ENCODE assay signal across 26 cellular contexts in the genomic region with DNA sequence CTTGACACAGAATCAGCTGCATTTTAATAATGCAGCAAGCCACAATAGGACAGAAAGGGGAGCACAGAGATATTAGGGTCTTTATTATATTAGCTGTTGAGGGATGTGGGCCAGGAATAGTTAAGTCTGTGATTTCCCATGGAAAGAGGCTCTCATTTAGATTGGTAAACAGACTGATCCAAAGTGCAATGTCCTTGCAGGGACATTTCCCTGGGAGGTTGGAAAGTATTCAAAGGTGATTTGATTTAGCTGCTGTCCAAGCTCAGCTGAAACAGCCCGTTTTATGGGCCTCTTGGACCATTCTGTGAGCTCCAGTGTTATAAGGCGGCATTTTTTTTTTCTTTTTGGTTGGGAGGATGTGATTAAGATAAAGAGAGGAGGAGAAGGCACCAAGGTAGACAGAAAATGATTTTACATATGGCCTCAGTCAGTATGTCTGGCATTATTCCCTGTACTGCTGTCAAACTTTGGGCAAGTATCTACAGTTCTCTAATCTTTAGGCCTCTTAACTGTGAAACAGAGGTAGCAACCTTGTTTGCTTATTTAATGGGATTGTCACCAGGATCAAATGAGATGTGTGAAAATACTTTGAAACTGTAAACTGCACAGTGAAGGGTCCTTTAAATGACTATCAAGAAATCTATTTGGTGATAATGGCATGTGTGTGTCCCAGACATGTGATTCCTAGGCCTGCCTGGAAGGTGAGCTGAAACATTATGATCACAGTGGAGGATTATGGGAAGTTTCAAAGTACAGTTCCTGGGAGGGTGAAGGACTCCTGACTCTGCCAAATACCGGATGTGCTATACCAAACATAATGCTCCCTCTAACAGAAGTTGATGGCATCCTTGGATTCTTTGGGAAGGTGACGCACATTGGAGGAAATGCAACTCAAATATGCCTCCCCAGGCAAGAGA.
A peak's percentile ranks its signal among the peaks of the same experiment; 100 is the strongest.
DNase-seq lines count a peak whose midpoint lies in the region; ATAC-seq, FAIRE-seq and TF ChIP-seq lines count a peak whose summit lies in the region.
"Had no signal": no experiment of that assay in that cellular context is flagged by ENCODE, and none has a peak within 500 bp of the region (broad histone marks: within the 10 kb centered on the region; RNA-seq: fewer than 3 reads in every experiment).

No MANE protein-coding gene starts in this region.

- no peaks in the 10 kb centered on the region for H3K9me3 Mint-ChIP-seq in WTC11
- H3K9me3 Mint-ChIP-seq: activated CD4-positive, alpha-beta memory T cell treated with anti-CD3 and anti-CD28 coated beads, Interleukin-2, amount 10 ng/mL, durations not matched to agents 7 days and 5 days; brain; effector memory CD8-positive, alpha-beta T cell had no signal

- no peak overlapping the region for H3K27ac Mint-ChIP-seq in WTC11
- H3K27ac Mint-ChIP-seq: activated CD4-positive, alpha-beta memory T cell treated with anti-CD3 and anti-CD28 coated beads, Interleukin-2, amount 10 ng/mL, durations not matched to agents 7 days and 5 days; effector memory CD8-positive, alpha-beta T cell had no signal

- no peaks in the 10 kb centered on the region for H3K27me3 Mint-ChIP-seq in WTC11 (ENCODE audit: low read depth)

- H3K4me3 ChIP-seq in HEK293 (ENCODE audit: low read depth, low read length), result no peak overlapping the region
- H3K4me3 ChIP-seq in hepatocyte, result no peak overlapping the region
- H3K4me3 ChIP-seq in pancreas, result no peak overlapping the region
- no peak overlapping the region for H3K4me3 ChIP-seq in ascending aorta
- H3K4me3 ChIP-seq: coronary artery, GM12878, testis had no signal

- no peaks in the 10 kb centered on the region for H3K9me3 ChIP-seq in HEK293 (ENCODE audit: control insufficient read depth, insufficient read depth, low read depth, low read length)
- no peaks in the 10 kb centered on the region for H3K9me3 ChIP-seq in hepatocyte (ENCODE audit: low read depth)
- no peaks in the 10 kb centered on the region for H3K9me3 ChIP-seq in pancreas
- H3K9me3 ChIP-seq in ascending aorta, result no peaks in the 10 kb centered on the region
- H3K9me3 ChIP-seq: testis had no signal

- H3K4me1 Mint-ChIP-seq in WTC11, result peaks cover 27% of the 10 kb centered on the region
- H3K4me1 Mint-ChIP-seq: activated CD4-positive, alpha-beta memory T cell treated with anti-CD3 and anti-CD28 coated beads, Interleukin-2, amount 10 ng/mL, durations not matched to agents 7 days and 5 days had no signal

- H3K9me2 ChIP-seq in hepatocyte (replicated peaks; ENCODE audit: insufficient read depth), result no peaks in the 10 kb centered on the region

- intact Hi-C loops in pancreas (cut with DNase I) (no loop called here), ascending aorta (cut with DNase I) (no loop called here)

- POLR2A ChIA-PET in HEK293 (lab: Yijun Ruan, JAX), result no interaction called here
- POLR2A ChIA-PET in WTC11 (lab: Charles Lee), result no interaction called here

- ATAC-seq in WTC11 (no peak), pancreas (peak; percentile 71 to 89 (median 80)), GM21447 (IDR thresholded peaks at IDR 0.05; ENCODE audit: unreplicated experiment) (no peak)
- ATAC-seq: effector memory CD8-positive, alpha-beta T cell; esophagus mucosa; GM12878; PC-3 had no signal

- H3K27ac ChIP-seq in HEK293 (ENCODE audit: extremely low read depth, low read depth, low read length), result no peak overlapping the region
- peak overlapping the region; percentile 68 for H3K27ac ChIP-seq in hepatocyte
- peak overlapping the region in 2 of 4 donors; percentile 10 to 53 for H3K27ac ChIP-seq in pancreas
- no peak overlapping the region for H3K27ac ChIP-seq in ascending aorta
- H3K27ac ChIP-seq: coronary artery, testis had no signal

- no peaks in the 10 kb centered on the region for H3K27me3 ChIP-seq in hepatocyte
- H3K27me3 ChIP-seq in pancreas, result no peaks in the 10 kb centered on the region
- no peaks in the 10 kb centered on the region for H3K27me3 ChIP-seq in ascending aorta
- H3K27me3 ChIP-seq: testis had no signal

- H4K20me1 ChIP-seq in hepatocyte (ENCODE audit: insufficient read depth, poor library complexity, severe bottlenecking), result no peaks in the 10 kb centered on the region

- no peaks in the 10 kb centered on the region for H3K36me3 Mint-ChIP-seq in WTC11
- H3K36me3 Mint-ChIP-seq: brain had no signal

- H3K4me2 ChIP-seq in hepatocyte, result no peak overlapping the region

- H3K36me3 ChIP-seq in HEK293 (ENCODE audit: control insufficient read depth in 2 of 2, insufficient read depth in 1 of 2, low read length in 2 of 2), result no peaks in the 10 kb centered on the region
- no peaks in the 10 kb centered on the region for H3K36me3 ChIP-seq in hepatocyte (replicated peaks; ENCODE audit: insufficient read depth, low read depth)
- no peaks in the 10 kb centered on the region for H3K36me3 ChIP-seq in pancreas
- no peaks in the 10 kb centered on the region for H3K36me3 ChIP-seq in ascending aorta

- CTCF ChIA-PET in HEK293 (lab: Yijun Ruan, JAX) (interaction anchor here (0.5 kb wide), 1 partner anchor 363 kb away, joined by 5 read pairs; no protein-coding TSS in a partner anchor), WTC11 (lab: Charles Lee) (no interaction called here)

- FAIRE-seq in pancreas (lab: Jason Lieb, UNC), result no peak
- FAIRE-seq: GM12878 had no signal

- 59% methylated on average over 4 of the region's 4 CpGs for WGBS in hepatocyte (ENCODE audit: low lambda C conversion rate, missing lambda C conversion rate)
- 15 to 20% methylated on average over 4 of the region's 4 CpGs for WGBS in pancreas, 2 donors

- H2AFZ ChIP-seq in hepatocyte, result no peak overlapping the region

- H3K4me3 Mint-ChIP-seq in WTC11, result no peak overlapping the region
- H3K4me3 Mint-ChIP-seq: activated CD4-positive, alpha-beta memory T cell treated with anti-CD3 and anti-CD28 coated beads, Interleukin-2, amount 10 ng/mL, durations not matched to agents 7 days and 5 days; brain; effector memory CD8-positive, alpha-beta T cell had no signal

- DNase-seq in WTC11 (ENCODE audit: low spot score), result no peak
- DNase-seq in hepatocyte (ENCODE audit: low spot score), result peak; percentile 51
- DNase-seq in pancreas, result no peak
- DNase-seq in ascending aorta (ENCODE audit: low spot score in 2 of 2), result no peak
- DNase-seq in NCI-H146 treated with DMSO at 0.1 percent for 48 hours (lab: John Stamatoyannopoulos, UW; ENCODE audit: unreplicated experiment), result no peak
- DNase-seq: activated CD4-positive, alpha-beta memory T cell treated with anti-CD3 and anti-CD28 coated beads, Interleukin-2, amount 10 ng/mL, durations not matched to agents 7 days and 5 days; activated CD4-positive, CD25-positive, alpha-beta regulatory T cell treated with anti-CD3 and anti-CD28 coated beads, Interleukin-2, amount 50 U/mL, for 72 hours; DND-41; effector memory CD8-positive, alpha-beta T cell; foreskin melanocyte; HCEC 1CT; IMR-90; NCI-H1417; NCI-H2107; NCI-H446; PC-3; SIG-M5; stimulated activated CD4-positive, alpha-beta T cell treated with anti-CD3 and anti-CD28 coated beads, Interleukin-4, amount 100 ng/mL, for 4 hours; stimulated activated naive CD4-positive, alpha-beta T cell; testis had no signal

- peaks cover 13% of the 10 kb centered on the region for H3K4me1 ChIP-seq in HEK293 (ENCODE audit: control insufficient read depth, insufficient read depth, low read length)
- H3K4me1 ChIP-seq in hepatocyte (ENCODE audit: insufficient read depth), result peaks cover 18% of the 10 kb centered on the region
- H3K4me1 ChIP-seq in pancreas, result peaks cover 7 to 13% (median 9%) of the 10 kb centered on the region in 3 donors
- peaks cover 0 to 6% of the 10 kb centered on the region in 2 donors for H3K4me1 ChIP-seq in ascending aorta
- H3K4me1 ChIP-seq: testis had no signal

- H3K79me2 ChIP-seq in hepatocyte, result peaks cover 20% of the 10 kb centered on the region

- TF ChIP-seq CTCF in HEK293 (tag by site-specific recombination; IDR thresholded peaks at IDR 0.05), result no peak
- TF ChIP-seq CTCF in WTC11 (IDR thresholded peaks at IDR 0.05), result no peak
- no peak for TF ChIP-seq CTCF in hepatocyte (IDR thresholded peaks at IDR 0.05; ENCODE audit: poor library complexity)
- TF ChIP-seq CTCF in pancreas (IDR thresholded peaks at IDR 0.05), result no peak
- TF ChIP-seq CTCF in ascending aorta (IDR thresholded peaks at IDR 0.05), result no peak

TF ChIP-seq in HEK293, 187 proteins besides CTCF, POLR2A, EP300 and RAD21 (continues in another document):
- no peak for TF ChIP-seq ZIC2 (tag by site-specific recombination; IDR thresholded peaks at IDR 0.05)

TF ChIP-seq in WTC11, 78 proteins besides CTCF, POLR2A, EP300 and RAD21:
- TF ChIP-seq NR3C1 (CRISPR knock-in tag; conservative IDR thresholded peaks at IDR 0.05; ENCODE audit: low read depth), result no peak
- no peak for TF ChIP-seq ZBTB21 (CRISPR knock-in tag; IDR thresholded peaks at IDR 0.05; ENCODE audit: borderline replicate concordance)
- peak; percentile 61; the same call in 1 of the 2 replicates for TF ChIP-seq GABPB1 (CRISPR knock-in tag; IDR thresholded peaks at IDR 0.05)

Comparison
In these comparisons a context has a peak if more than half of its experiments do, and no peak if none do; other contexts are left out.
1. ATAC-seq: peak in pancreas (4 of 4); none in WTC11 (single experiment) and GM21447 (single experiment).